8 cellular contexts compared by ENCODE assay signal in the genomic region with DNA sequence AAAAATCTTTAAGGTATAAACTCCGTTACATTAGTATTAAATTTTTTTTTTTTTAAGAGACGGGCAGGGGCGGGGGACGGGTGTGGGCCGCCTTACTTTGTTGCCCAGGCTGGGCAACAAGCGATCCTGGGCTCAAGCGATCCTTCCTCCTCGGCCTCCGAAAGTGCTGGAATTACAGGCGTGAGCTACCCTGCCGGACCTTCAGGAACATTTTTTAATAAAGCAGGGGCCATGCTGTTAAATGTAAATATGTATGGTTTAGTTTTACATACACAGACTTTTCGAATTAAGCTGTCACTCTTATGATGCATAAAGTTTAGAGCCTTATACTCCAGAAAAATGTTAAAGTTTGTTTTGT. TPM values are rescaled to one million over a fixed set of nuclear protein-coding genes. Genes with fewer than 3 reads are reported as not detected.
DNase-seq lines count a peak whose midpoint lies in the region; ATAC-seq, FAIRE-seq and TF ChIP-seq lines count a peak whose summit lies in the region.

No MANE protein-coding gene starts in this region.

- no peak for ATAC-seq in CD4-positive, alpha-beta T cell (ENCODE audit: poor library complexity)
- no peak for ATAC-seq in HG03196 (IDR thresholded peaks at IDR 0.05; ENCODE audit: unreplicated experiment)

- DNase-seq in CD4-positive, alpha-beta T cell: no peak
- DNase-seq in NB4 (ENCODE audit: low read depth) (no peak), nephron progenitor cell (peak; percentile 11), GM12891 (ENCODE audit: insufficient read length, low spot score) (no peak), DMS53 (lab: John Stamatoyannopoulos, UW) (no peak), HuH-7.5 (ENCODE audit: low spot score) (no peak)
- no peak for DNase-seq in effector memory CD4-positive, alpha-beta T cell

- no peaks in the 10 kb centered on the region for H3K36me3 ChIP-seq in effector memory CD4-positive, alpha-beta T cell (ENCODE audit: control insufficient read depth, insufficient read depth, low read length)

- H3K4me3 Mint-ChIP-seq in CD4-positive, alpha-beta T cell: peak overlapping the region; percentile 98
- peak overlapping the region; percentile 96 for H3K4me3 Mint-ChIP-seq in nephron progenitor cell

- H3K4me3 ChIP-seq in NB4 (ENCODE audit: low read depth, low read length): peak overlapping the region; percentile 98
- H3K4me3 ChIP-seq in effector memory CD4-positive, alpha-beta T cell (ENCODE audit: insufficient read depth, low read depth, low read length, poor library complexity, severe bottlenecking): peak overlapping the region; percentile 86

- no peak overlapping the region for H3K27ac Mint-ChIP-seq in CD4-positive, alpha-beta T cell
- H3K27ac Mint-ChIP-seq in nephron progenitor cell: no peak overlapping the region

- FAIRE-seq in GM12891 (lab: Jason Lieb, UNC): no peak

- no peaks in the 10 kb centered on the region for H3K9me3 Mint-ChIP-seq in CD4-positive, alpha-beta T cell
- H3K9me3 Mint-ChIP-seq in nephron progenitor cell: no peaks in the 10 kb centered on the region

- H3K4me1 Mint-ChIP-seq in CD4-positive, alpha-beta T cell (ENCODE audit: low read depth): peaks cover 66% of the 10 kb centered on the region
- H3K4me1 Mint-ChIP-seq in nephron progenitor cell: peaks cover 51% of the 10 kb centered on the region

- intact Hi-C loops in CD4-positive, alpha-beta T cell (cut with DNase I, micrococcal nuclease): loop anchor here (5.0 kb wide), 2 partner anchors 35 to 210 kb away; a partner anchor contains a TSS

- TF ChIP-seq CTCF in CD4-positive, alpha-beta T cell (IDR thresholded peaks at IDR 0.05): no peak
- no peak for TF ChIP-seq CTCF in NB4 (IDR thresholded peaks at IDR 0.05; ENCODE audit: low read depth, low read length)
- TF ChIP-seq CTCF in nephron progenitor cell (IDR thresholded peaks at IDR 0.05): no peak

- H3K27me3 ChIP-seq in CD4-positive, alpha-beta T cell (ENCODE audit: control insufficient read depth, insufficient read depth, low read length): no peaks in the 10 kb centered on the region
- H3K27me3 ChIP-seq in effector memory CD4-positive, alpha-beta T cell (replicated peaks; ENCODE audit: control insufficient read depth, insufficient read depth, low read length, poor library complexity, severe bottlenecking): no peaks in the 10 kb centered on the region

- H3K36me3 Mint-ChIP-seq in CD4-positive, alpha-beta T cell (ENCODE audit: low read depth): peaks cover 17% of the 10 kb centered on the region
- peaks cover 10% of the 10 kb centered on the region for H3K36me3 Mint-ChIP-seq in nephron progenitor cell (ENCODE audit: low read depth)

- TF ChIP-seq POLR2A in NB4 (IDR thresholded peaks at IDR 0.05; ENCODE audit: extremely low read depth, insufficient read length): no peak
- no peak for TF ChIP-seq POLR2A in GM12891 (IDR thresholded peaks at IDR 0.05; ENCODE audit: low read depth, low read length)

- H3K27me3 Mint-ChIP-seq in CD4-positive, alpha-beta T cell: no peaks in the 10 kb centered on the region
- H3K27me3 Mint-ChIP-seq in nephron progenitor cell (ENCODE audit: low read depth, poor library complexity): no peaks in the 10 kb centered on the region

- no peaks in the 10 kb centered on the region for H3K9me3 ChIP-seq in CD4-positive, alpha-beta T cell (ENCODE audit: control insufficient read depth, low read length)
- H3K9me3 ChIP-seq in effector memory CD4-positive, alpha-beta T cell (ENCODE audit: control insufficient read depth, low read length): no peaks in the 10 kb centered on the region

- CTCF ChIA-PET in CD4-positive, alpha-beta T cell (lab: Charles Lee): interaction anchor here (0.6 to 1.7 kb wide), 3 partner anchors 35 to 38 kb away, joined by 3 to 5 read pairs (median 4); no protein-coding TSS in a partner anchor

- POLR2A ChIA-PET in CD4-positive, alpha-beta T cell (lab: Charles Lee): no interaction called here

- no peak overlapping the region for H3K27ac ChIP-seq in CD4-positive, alpha-beta T cell (ENCODE audit: low read depth, low read length)
- H3K27ac ChIP-seq in effector memory CD4-positive, alpha-beta T cell (ENCODE audit: insufficient read depth, low read length, poor library complexity, severe bottlenecking): no peak overlapping the region

- H3K4me1 ChIP-seq in effector memory CD4-positive, alpha-beta T cell (ENCODE audit: control insufficient read depth, insufficient read depth, low read length, poor library complexity, severe bottlenecking): peaks cover 4% of the 10 kb centered on the region

TF ChIP-seq in GM12891, 5 proteins besides CTCF, POLR2A, EP300 and RAD21:
- TF ChIP-seq PAX5 (IDR thresholded peaks at IDR 0.05; ENCODE audit: insufficient read depth, low read length, severe bottlenecking): no peak
- TF ChIP-seq POU2F2 (IDR thresholded peaks at IDR 0.05; ENCODE audit: low read depth, low read length): no peak
- TF ChIP-seq POLR2AphosphoS5 (IDR thresholded peaks at IDR 0.05; ENCODE audit: low read depth, low read length): no peak
- no peak for TF ChIP-seq TAF1 (IDR thresholded peaks at IDR 0.05; ENCODE audit: low read depth, low read length)
- no peak for TF ChIP-seq SPI1 (IDR thresholded peaks at IDR 0.05; ENCODE audit: low read depth, low read length)

RNA-seq across cellular contexts. Expression of a gene that starts 2.4 kb away (rescaled TPM):
- total RNA-seq in CD4-positive, alpha-beta T cell: 10 to 100 TPM; 18.1 to 18.3 TPM
- polyA plus RNA-seq in GM12891 (2012; ENCODE audit: low read depth, missing spikeins): 5.2 TPM
